ENCODE assay signal across 1 cellular context in genomic region chrX:49039598-49040375, GRCh38.
TF ChIP-seq lines count a peak whose summit lies in the region.

No MANE protein-coding gene starts in this region.

TF ChIP-seq in HepG2, 621 proteins besides CTCF, POLR2A, EP300 and RAD21:
- peak; percentile 86 for TF ChIP-seq MAFG (CRISPR knock-in tag; IDR thresholded peaks at IDR 0.05)
- peak; percentile 52 for TF ChIP-seq FOSL2 (CRISPR knock-in tag; IDR thresholded peaks at IDR 0.05)
- no peak for TF ChIP-seq ZNF562 (CRISPR knock-in tag; IDR thresholded peaks at IDR 0.05; ENCODE audit: borderline replicate concordance)
- 0 out of 2 replicates have a peak, but pooled peaks have one; percentile 16 for TF ChIP-seq POGK (CRISPR knock-in tag; conservative IDR thresholded peaks at IDR 0.05)
- TF ChIP-seq CEBPB (IDR thresholded peaks at IDR 0.05; ENCODE audit: borderline replicate concordance, low read depth, low read length): peak; percentile 82
- peak; percentile 99 for TF ChIP-seq NFE2L2 (IDR thresholded peaks at IDR 0.05; ENCODE audit: low read length)
- TF ChIP-seq NFE2L1 (CRISPR knock-in tag; IDR thresholded peaks at IDR 0.05; ENCODE audit: borderline replicate concordance): peak; percentile 72; the same call in 1 of the 2 replicates
- TF ChIP-seq CEBPG (CRISPR knock-in tag; IDR thresholded peaks at IDR 0.05): peak; percentile 76
- TF ChIP-seq PCBP1 (IDR thresholded peaks at IDR 0.05; ENCODE audit: borderline replicate concordance, low read depth, low read length): no peak
- 0 out of 2 replicates have a peak, but pooled peaks have one; percentile 46 for TF ChIP-seq PATZ1 (CRISPR knock-in tag; IDR thresholded peaks at IDR 0.05)
- TF ChIP-seq MAZ (IDR thresholded peaks at IDR 0.05; ENCODE audit: borderline replicate concordance, low read depth, low read length): peak; percentile 42; the same call in 1 of the 2 replicates
- no peak for TF ChIP-seq MAZ (CRISPR knock-in tag; IDR thresholded peaks at IDR 0.05; ENCODE audit: low read depth)
- no peak for TF ChIP-seq SOX6 (IDR thresholded peaks at IDR 0.05)
- peak; percentile 17; the same call in 1 of the 2 replicates for TF ChIP-seq SOX6 (CRISPR knock-in tag; IDR thresholded peaks at IDR 0.05)
- peak; percentile 32; the same call in 1 of the 2 replicates for TF ChIP-seq ZNF687 (CRISPR knock-in tag; IDR thresholded peaks at IDR 0.05)
- peak; percentile 25; the same call in 1 of the 2 replicates for TF ChIP-seq SAP130 (CRISPR knock-in tag; IDR thresholded peaks at IDR 0.05; ENCODE audit: low read depth)
- peak; percentile 96 for TF ChIP-seq MAFF (IDR thresholded peaks at IDR 0.05; ENCODE audit: low read depth, low read length)
- TF ChIP-seq ETV5 (CRISPR knock-in tag; IDR thresholded peaks at IDR 0.05; ENCODE audit: borderline replicate concordance): peak; percentile 33; the same call in 1 of the 2 replicates
- TF ChIP-seq MAFK (conservative IDR thresholded peaks at IDR 0.05 in 1 of 2, IDR thresholded peaks at IDR 0.05 in 1 of 2; ENCODE audit: low read length in 2 of 2): peak; percentile 98 to 99
- 0 out of 2 replicates have a peak, but pooled peaks have one; percentile 20 for TF ChIP-seq GATAD2A (CRISPR knock-in tag; IDR thresholded peaks at IDR 0.05)
- TF ChIP-seq ARID4A (CRISPR knock-in tag; IDR thresholded peaks at IDR 0.05; ENCODE audit: borderline replicate concordance): peak; percentile 19; the same call in 1 of the 2 replicates
- no peak for TF ChIP-seq TFE3 (CRISPR knock-in tag; IDR thresholded peaks at IDR 0.05)
- no peak for TF ChIP-seq ZNF326 (CRISPR knock-in tag; IDR thresholded peaks at IDR 0.05; ENCODE audit: borderline replicate concordance)
